Comparison of ENCODE assay signal across 1 cellular context in the genomic region with DNA sequence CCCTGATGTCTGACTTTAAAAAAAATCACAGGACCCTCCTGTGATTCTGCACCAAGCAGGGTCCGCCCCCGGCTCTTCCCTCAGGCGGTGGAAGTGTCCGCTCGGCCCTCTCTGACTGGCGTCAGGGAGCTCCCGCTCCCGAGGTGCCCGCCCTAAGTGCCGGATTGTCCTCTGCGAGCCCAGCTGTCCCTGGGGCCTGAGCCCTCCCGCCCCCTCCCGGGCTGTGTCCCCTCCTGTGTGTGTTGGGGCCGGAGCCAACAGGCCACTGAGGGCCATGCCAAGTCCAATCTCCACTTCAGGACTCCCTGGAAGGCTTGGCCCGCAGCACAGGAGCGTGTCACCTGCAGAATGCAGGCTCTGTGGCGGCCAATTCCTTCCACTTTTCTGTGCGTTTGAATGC.
TF ChIP-seq lines count a peak whose summit lies in the region.

No MANE protein-coding gene starts in this region.

TF ChIP-seq in HepG2, 621 proteins besides CTCF, POLR2A, EP300 and RAD21:
- TF ChIP-seq FOXK1 (CRISPR knock-in tag; IDR thresholded peaks at IDR 0.05; ENCODE audit: borderline replicate concordance, low read depth) (no peak), AGO2 (optimal IDR thresholded peaks at IDR 0.05; ENCODE audit: low read depth, low read length) (peak; percentile 61)
